8 cellular contexts compared by ENCODE assay signal in the genomic region with DNA sequence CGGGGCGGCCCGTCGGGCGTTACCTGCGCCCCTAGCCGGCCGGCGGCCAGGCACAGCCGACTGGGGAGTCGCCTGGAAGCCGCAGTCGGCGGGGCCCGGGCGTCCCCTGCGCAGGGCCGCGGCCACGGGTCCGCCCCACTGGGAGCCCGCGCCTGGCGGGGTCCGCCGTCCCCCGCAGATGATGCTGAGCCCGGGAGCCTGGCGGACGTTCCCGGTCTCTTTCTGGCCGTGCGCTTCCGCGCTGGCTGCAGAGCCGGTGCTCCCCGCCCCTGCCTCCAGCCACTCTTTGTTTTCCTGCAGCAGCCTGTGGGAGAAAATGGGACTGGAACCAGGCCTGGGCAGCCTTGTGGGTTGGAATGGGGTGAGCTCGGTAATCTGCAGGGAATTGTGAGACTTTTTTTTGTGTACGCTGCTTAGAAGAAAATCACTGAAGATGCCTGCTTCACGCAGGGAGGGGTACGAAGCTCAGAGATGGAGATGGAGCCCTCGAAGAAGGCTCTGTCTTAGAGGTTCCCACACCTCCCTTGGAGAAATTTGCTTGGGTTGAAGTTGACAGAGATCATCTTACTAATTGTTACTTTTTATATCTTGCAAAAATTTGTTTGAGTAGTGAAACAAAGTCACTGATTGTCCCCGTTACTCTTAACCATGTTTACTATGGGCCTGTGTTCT. TPM values are rescaled to one million over a fixed set of nuclear protein-coding genes. Genes with fewer than 3 reads are reported as not detected.
DNase-seq lines count a peak whose midpoint lies in the region; ATAC-seq and TF ChIP-seq lines count a peak whose summit lies in the region.

No MANE protein-coding gene starts in this region.

- intact Hi-C loops in activated CD4-positive, alpha-beta T cell treated with anti-CD3 and anti-CD28 coated beads for 36 hours (cut with DNase I, micrococcal nuclease): loop anchor here (1.0 to 10.0 kb wide), 14 partner anchors 25 to 1891 kb away; partner anchors contain the start of genes ABHD12 (in 2 of the 2), APMAP (in 2 of the 2), ACSS1 (in 1 of the 2) and ENTPD6 (in 1 of the 2)
- intact Hi-C loops in ascending aorta (cut with DNase I): loop anchor here (1.0 to 10.0 kb wide), 5 partner anchors 44 to 286 kb away; partner anchors contain the start of genes ACSS1, APMAP and ENTPD6

- peaks cover 4% of the 10 kb centered on the region for H3K36me3 Mint-ChIP-seq in activated CD4-positive, alpha-beta T cell treated with anti-CD3 and anti-CD28 coated beads for 36 hours (ENCODE audit: low read depth)
- no peaks in the 10 kb centered on the region for H3K36me3 Mint-ChIP-seq in progenitor cell of endocrine pancreas (ENCODE audit: insufficient read depth)

- peak overlapping the region; percentile 79 for H3K27ac Mint-ChIP-seq in activated CD4-positive, alpha-beta T cell treated with anti-CD3 and anti-CD28 coated beads for 36 hours
- peak overlapping the region; percentile 88 for H3K27ac Mint-ChIP-seq in progenitor cell of endocrine pancreas

- H3K9me3 ChIP-seq in HEK293 (ENCODE audit: control insufficient read depth, insufficient read depth, low read depth, low read length) (no peaks in the 10 kb centered on the region), ascending aorta (no peaks in the 10 kb centered on the region)

- DNase-seq in activated CD4-positive, alpha-beta T cell treated with anti-CD3 and anti-CD28 coated beads for 36 hours: peak; percentile 36
- DNase-seq in activated CD4-positive, alpha-beta T cell treated with anti-CD3 and anti-CD28 coated beads, Interleukin-2, amount 50 U/mL, for 1 hour: no peak
- DNase-seq in NCI-H2171 (lab: John Stamatoyannopoulos, UW): peak; percentile 6
- peak in 1 of 2 donors; percentile 72 for DNase-seq in ascending aorta (ENCODE audit: low spot score in 2 of 2)
- peak; percentile 55 for DNase-seq in hepatic stellate cell (ENCODE audit: low spot score)
- peak; percentile 28 for DNase-seq in progenitor cell of endocrine pancreas (ENCODE audit: low spot score, unreplicated experiment)
- DNase-seq in NCI-H128 (lab: John Stamatoyannopoulos, UW; ENCODE audit: unreplicated experiment): no peak

- POLR2A ChIA-PET in activated CD4-positive, alpha-beta T cell treated with anti-CD3 and anti-CD28 coated beads for 36 hours (lab: Charles Lee): no interaction called here
- POLR2A ChIA-PET in HEK293 (lab: Yijun Ruan, JAX): interaction anchor here (1.0 to 2.1 kb wide), 11 partner anchors 9 to 189 kb away, joined by 3 to 17 read pairs (median 4); no protein-coding TSS in a partner anchor

- H3K36me3 ChIP-seq in HEK293 (ENCODE audit: control insufficient read depth in 2 of 2, insufficient read depth in 1 of 2, low read length in 2 of 2) (no peaks in the 10 kb centered on the region), ascending aorta (peaks cover 0 to 8% of the 10 kb centered on the region in 2 donors)

- H3K27ac ChIP-seq in HEK293 (ENCODE audit: extremely low read depth, low read depth, low read length): peak overlapping the region; percentile 87
- H3K27ac ChIP-seq in ascending aorta: peak overlapping the region; percentile 94 to 98

- H3K27me3 Mint-ChIP-seq in activated CD4-positive, alpha-beta T cell treated with anti-CD3 and anti-CD28 coated beads for 36 hours: peaks cover 3% of the 10 kb centered on the region
- H3K27me3 Mint-ChIP-seq in progenitor cell of endocrine pancreas: no peaks in the 10 kb centered on the region

- peaks cover 23% of the 10 kb centered on the region for H3K4me1 ChIP-seq in HEK293 (ENCODE audit: control insufficient read depth, insufficient read depth, low read length)
- H3K4me1 ChIP-seq in ascending aorta: peaks cover 12 to 39% of the 10 kb centered on the region in 2 donors

- peak overlapping the region; percentile 87 for H3K4me3 ChIP-seq in HEK293 (ENCODE audit: low read depth, low read length)
- H3K4me3 ChIP-seq in ascending aorta: peak overlapping the region; percentile 77 to 98

- CTCF ChIA-PET in activated CD4-positive, alpha-beta T cell treated with anti-CD3 and anti-CD28 coated beads for 36 hours (lab: Charles Lee): interaction anchor here (0.7 to 1.1 kb wide), 2 partner anchors 25 to 254 kb away, joined by 3 to 6 read pairs; no protein-coding TSS in a partner anchor
- CTCF ChIA-PET in HEK293 (lab: Yijun Ruan, JAX): interaction anchor here (0.7 kb wide), 1 partner anchor 47 kb away, joined by 4 read pairs; no protein-coding TSS in a partner anchor

- H3K9me3 Mint-ChIP-seq in activated CD4-positive, alpha-beta T cell treated with anti-CD3 and anti-CD28 coated beads for 36 hours (ENCODE audit: low read depth): peaks cover under 1% of the 10 kb centered on the region
- H3K9me3 Mint-ChIP-seq in progenitor cell of endocrine pancreas (ENCODE audit: low read depth): no peaks in the 10 kb centered on the region

- no peak for TF ChIP-seq CTCF in HEK293 (tag by site-specific recombination; IDR thresholded peaks at IDR 0.05)
- TF ChIP-seq CTCF in ascending aorta (IDR thresholded peaks at IDR 0.05): no peak
- TF ChIP-seq CTCF in progenitor cell of endocrine pancreas (IDR thresholded peaks at IDR 0.05; ENCODE audit: unreplicated experiment): peak; percentile 1

- peaks cover 57% of the 10 kb centered on the region for H3K4me1 Mint-ChIP-seq in activated CD4-positive, alpha-beta T cell treated with anti-CD3 and anti-CD28 coated beads for 36 hours
- H3K4me1 Mint-ChIP-seq in progenitor cell of endocrine pancreas (ENCODE audit: low read depth): peaks cover 36% of the 10 kb centered on the region

- no peaks in the 10 kb centered on the region for H3K27me3 ChIP-seq in ascending aorta

- H3K4me3 Mint-ChIP-seq in activated CD4-positive, alpha-beta T cell treated with anti-CD3 and anti-CD28 coated beads for 36 hours: peak overlapping the region; percentile 88
- H3K4me3 Mint-ChIP-seq in progenitor cell of endocrine pancreas (ENCODE audit: low read depth): peak overlapping the region; percentile 94

- ATAC-seq in activated CD4-positive, alpha-beta T cell treated with anti-CD3 and anti-CD28 coated beads for 36 hours: peak; percentile 21

TF ChIP-seq in HEK293, 187 proteins besides CTCF, POLR2A, EP300 and RAD21 (continues in another document):
- TF ChIP-seq ZFP37 (tag by site-specific recombination; IDR thresholded peaks at IDR 0.05) (no peak), ZNF184 (tag by site-specific recombination; IDR thresholded peaks at IDR 0.05) (no peak), ZNF354C (tag by site-specific recombination; IDR thresholded peaks at IDR 0.05; ENCODE audit: borderline replicate concordance, low read depth) (no peak), SCRT2 (tag by site-specific recombination; IDR thresholded peaks at IDR 0.05) (no peak), ZNF350 (tag by site-specific recombination; IDR thresholded peaks at IDR 0.05) (no peak), HOXC10 (CRISPR knock-in tag; IDR thresholded peaks at IDR 0.05) (no peak), ZNF416 (tag by site-specific recombination; IDR thresholded peaks at IDR 0.05) (no peak), TCF7L2 (IDR thresholded peaks at IDR 0.05; ENCODE audit: borderline replicate concordance, low read depth, low read length) (no peak), ZNF426 (tag by site-specific recombination; IDR thresholded peaks at IDR 0.05) (no peak), ZNF23 (tag by site-specific recombination; IDR thresholded peaks at IDR 0.05; ENCODE audit: borderline replicate concordance) (no peak), ZNF843 (tag by site-specific recombination; IDR thresholded peaks at IDR 0.05) (no peak)
- TF ChIP-seq, protein P1, sequence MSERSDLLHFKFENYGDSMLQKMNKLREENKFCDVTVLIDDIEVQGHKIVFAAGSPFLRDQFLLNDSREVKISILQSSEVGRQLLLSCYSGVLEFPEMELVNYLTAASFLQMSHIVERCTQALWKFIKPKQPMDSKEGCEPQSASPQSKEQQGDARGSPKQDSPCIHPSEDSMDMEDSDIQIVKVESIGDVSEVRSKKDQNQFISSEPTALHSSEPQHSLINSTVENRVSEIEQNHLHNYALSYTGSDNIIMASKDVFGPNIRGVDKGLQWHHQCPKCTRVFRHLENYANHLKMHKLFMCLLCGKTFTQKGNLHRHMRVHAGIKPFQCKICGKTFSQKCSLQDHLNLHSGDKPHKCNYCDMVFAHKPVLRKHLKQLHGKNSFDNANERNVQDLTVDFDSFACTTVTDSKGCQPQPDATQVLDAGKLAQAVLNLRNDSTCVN (tag by site-specific recombination; optimal IDR thresholded peaks at IDR 0.05): no peak
- TF ChIP-seq, protein P2, sequence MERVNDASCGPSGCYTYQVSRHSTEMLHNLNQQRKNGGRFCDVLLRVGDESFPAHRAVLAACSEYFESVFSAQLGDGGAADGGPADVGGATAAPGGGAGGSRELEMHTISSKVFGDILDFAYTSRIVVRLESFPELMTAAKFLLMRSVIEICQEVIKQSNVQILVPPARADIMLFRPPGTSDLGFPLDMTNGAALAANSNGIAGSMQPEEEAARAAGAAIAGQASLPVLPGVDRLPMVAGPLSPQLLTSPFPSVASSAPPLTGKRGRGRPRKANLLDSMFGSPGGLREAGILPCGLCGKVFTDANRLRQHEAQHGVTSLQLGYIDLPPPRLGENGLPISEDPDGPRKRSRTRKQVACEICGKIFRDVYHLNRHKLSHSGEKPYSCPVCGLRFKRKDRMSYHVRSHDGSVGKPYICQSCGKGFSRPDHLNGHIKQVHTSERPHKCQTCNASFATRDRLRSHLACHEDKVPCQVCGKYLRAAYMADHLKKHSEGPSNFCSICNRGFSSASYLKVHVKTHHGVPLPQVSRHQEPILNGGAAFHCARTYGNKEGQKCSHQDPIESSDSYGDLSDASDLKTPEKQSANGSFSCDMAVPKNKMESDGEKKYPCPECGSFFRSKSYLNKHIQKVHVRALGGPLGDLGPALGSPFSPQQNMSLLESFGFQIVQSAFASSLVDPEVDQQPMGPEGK (tag by site-specific recombination; IDR thresholded peaks at IDR 0.05): no peak
- TF ChIP-seq, protein P3, sequence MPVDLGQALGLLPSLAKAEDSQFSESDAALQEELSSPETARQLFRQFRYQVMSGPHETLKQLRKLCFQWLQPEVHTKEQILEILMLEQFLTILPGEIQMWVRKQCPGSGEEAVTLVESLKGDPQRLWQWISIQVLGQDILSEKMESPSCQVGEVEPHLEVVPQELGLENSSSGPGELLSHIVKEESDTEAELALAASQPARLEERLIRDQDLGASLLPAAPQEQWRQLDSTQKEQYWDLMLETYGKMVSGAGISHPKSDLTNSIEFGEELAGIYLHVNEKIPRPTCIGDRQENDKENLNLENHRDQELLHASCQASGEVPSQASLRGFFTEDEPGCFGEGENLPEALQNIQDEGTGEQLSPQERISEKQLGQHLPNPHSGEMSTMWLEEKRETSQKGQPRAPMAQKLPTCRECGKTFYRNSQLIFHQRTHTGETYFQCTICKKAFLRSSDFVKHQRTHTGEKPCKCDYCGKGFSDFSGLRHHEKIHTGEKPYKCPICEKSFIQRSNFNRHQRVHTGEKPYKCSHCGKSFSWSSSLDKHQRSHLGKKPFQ (tag by site-specific recombination; IDR thresholded peaks at IDR 0.05): no peak

RNA-seq across cellular contexts. Expression of gene PYGB, which starts 0.8 kb away (rescaled TPM):
- total RNA-seq in activated CD4-positive, alpha-beta T cell treated with anti-CD3 and anti-CD28 coated beads for 36 hours: 10 to 100 TPM; 18.0 to 21.1 TPM
- total RNA-seq in ascending aorta (125 TPM), progenitor cell of endocrine pancreas (54.4 and 54.9 TPM in 2 replicates)

RNA-seq across cellular contexts. Expression of gene ENTPD6, which starts 53.1 kb away (rescaled TPM):
- 10 to 100 TPM; 34.3 to 41.5 TPM for total RNA-seq in activated CD4-positive, alpha-beta T cell treated with anti-CD3 and anti-CD28 coated beads for 36 hours
- 66.5 TPM for total RNA-seq in ascending aorta
- 85.1 and 89.2 TPM in 2 replicates for total RNA-seq in progenitor cell of endocrine pancreas

Comparison
In these comparisons a context has a peak if more than half of its experiments do, and no peak if none do; other contexts are left out.
1. DNase-seq: peak in activated CD4-positive, alpha-beta T cell treated with anti-CD3 and anti-CD28 coated beads for 36 hours (single experiment), NCI-H2171 (single experiment), hepatic stellate cell (single experiment) and progenitor cell of endocrine pancreas (single experiment); none in activated CD4-positive, alpha-beta T cell treated with anti-CD3 and anti-CD28 coated beads, Interleukin-2, amount 50 U/mL, for 1 hour (single experiment) and NCI-H128 (single experiment).